ENCODE assay signal across 10 cellular contexts in genomic region chr9:17802249-17802857, GRCh38.
A peak's percentile ranks its signal among the peaks of the same experiment; 100 is the strongest.
DNase-seq lines count a peak whose midpoint lies in the region; ATAC-seq and TF ChIP-seq lines count a peak whose summit lies in the region.
"Had no signal": no experiment of that assay in that cellular context is flagged by ENCODE, and none has a peak within 500 bp of the region (broad histone marks: within the 10 kb centered on the region; RNA-seq: fewer than 3 reads in every experiment).

No MANE protein-coding gene starts in this region.

- no peaks in the 10 kb centered on the region for H3K4me1 ChIP-seq in RWPE2 (ENCODE audit: insufficient read depth, poor library complexity, severe bottlenecking)

- no peaks in the 10 kb centered on the region for H3K9me3 ChIP-seq in RWPE2 (ENCODE audit: severe bottlenecking)

- no peak overlapping the region for H3K4me3 ChIP-seq in AG04449 (ENCODE audit: low read depth, low read length)
- no peak overlapping the region for H3K4me3 ChIP-seq in RWPE2 (ENCODE audit: severe bottlenecking)
- H3K4me3 ChIP-seq: K562 had no signal

- TF ChIP-seq CTCF in AG04449 (IDR thresholded peaks at IDR 0.05; ENCODE audit: insufficient read depth, low read length, missing control alignments) (peak; percentile 22), GM12874 (IDR thresholded peaks at IDR 0.05; ENCODE audit: insufficient read depth, low read depth, low read length) (0 out of 2 replicates have a peak, but pooled peaks have one; percentile 18), RWPE2 (IDR thresholded peaks at IDR 0.05; ENCODE audit: poor library complexity, severe bottlenecking) (peak; percentile 68)

- CTCF ChIA-PET in AG04449 (lab: Yijun Ruan, JAX) = interaction anchor here (0.6 to 7.7 kb wide), 12 partner anchors 10 to 739 kb away, joined by 3 to 76 read pairs (median 6); no protein-coding TSS in a partner anchor

- H3K4me1 Mint-ChIP-seq in activated T-cell treated with anti-CD3 and anti-CD28 coated beads, Interleukin-2, amount 50 U/mL, for 24 hours (ENCODE audit: low read depth) = no peaks in the 10 kb centered on the region

- H3K27ac Mint-ChIP-seq in activated T-cell treated with anti-CD3 and anti-CD28 coated beads, Interleukin-2, amount 50 U/mL, for 24 hours = no peak overlapping the region

- POLR2A ChIA-PET in AG04449 (lab: Yijun Ruan, JAX) = no interaction called here

- H3K27me3 ChIP-seq in RWPE2 (ENCODE audit: insufficient read depth, poor library complexity, severe bottlenecking) = no peaks in the 10 kb centered on the region

- H3K27ac ChIP-seq in RWPE2 (ENCODE audit: poor library complexity, severe bottlenecking) = no peak overlapping the region

- ATAC-seq in RWPE2 (ENCODE audit: low read depth) = no peak
- ATAC-seq: K562 had no signal

- no peaks in the 10 kb centered on the region for H3K36me3 ChIP-seq in RWPE2 (ENCODE audit: low read depth)

- no peaks in the 10 kb centered on the region for H3K27me3 Mint-ChIP-seq in activated T-cell treated with anti-CD3 and anti-CD28 coated beads, Interleukin-2, amount 50 U/mL, for 24 hours

- DNase-seq in AG04449 (ENCODE audit: low read depth, low spot score) = no peak
- DNase-seq in RWPE2 (ENCODE audit: low spot score) = no peak
- peak; percentile 3 for DNase-seq in glomerular visceral epithelial cell (ENCODE audit: extremely low spot score)
- DNase-seq in islet precursor cell = no peak
- no peak for DNase-seq in NCI-H1048 (lab: John Stamatoyannopoulos, UW)
- DNase-seq in activated effector memory CD4-positive, alpha-beta T cell treated with Interleukin-2 at 50 U/mL for 16 hours = no peak
- no peak for DNase-seq in activated T-cell treated with anti-CD3 and anti-CD28 coated beads, Interleukin-2, amount 50 U/mL, for 24 hours
- DNase-seq: activated T-cell treated with anti-CD3 and anti-CD28 coated beads, Interleukin-2, amount 50 U/mL, for 48 hours had no signal

- H3K4me3 Mint-ChIP-seq in activated T-cell treated with anti-CD3 and anti-CD28 coated beads, Interleukin-2, amount 50 U/mL, for 24 hours = no peak overlapping the region

- no peaks in the 10 kb centered on the region for H3K9me3 Mint-ChIP-seq in activated T-cell treated with anti-CD3 and anti-CD28 coated beads, Interleukin-2, amount 50 U/mL, for 24 hours

- no peaks in the 10 kb centered on the region for H3K36me3 Mint-ChIP-seq in activated T-cell treated with anti-CD3 and anti-CD28 coated beads, Interleukin-2, amount 50 U/mL, for 24 hours (ENCODE audit: low read depth)

Comparison
In these comparisons a context has a peak if more than half of its experiments do, and no peak if none do; other contexts are left out.
1. CTCF ChIP-seq: peak in every context shown above with its lines; median percentile 68 in RWPE2; 22 in AG04449; 18 in GM12874.